Comparison of ENCODE assay signal across 37 cellular contexts in genomic region chr9:115362101-115362500, GRCh38.
"Had no signal": no experiment of that assay in that cellular context is flagged by ENCODE, and none has a peak within 500 bp of the region (broad histone marks: within the 10 kb centered on the region; RNA-seq: fewer than 3 reads in every experiment).

No MANE protein-coding gene starts in this region.

- H3K27me3 ChIP-seq: ascending aorta, cardiac muscle cell had no signal

- H3K27me3 Mint-ChIP-seq: activated naive CD4-positive, alpha-beta T cell treated with anti-CD3 and anti-CD28 coated beads, Interleukin-2, amount 10 ng/mL, durations not matched to agents 7 days and 5 days; activated naive CD4-positive, alpha-beta T cell treated with anti-CD3 and anti-CD28 coated beads, Interleukin-2, amount 50 U/mL, for 24 hours; activated naive CD8-positive, alpha-beta T cell treated with anti-CD3 and anti-CD28 coated beads, Interleukin-2, amount 10 ng/mL, durations not matched to agents 7 days and 5 days; activated naive CD8-positive, alpha-beta T cell treated with anti-CD3 and anti-CD28 coated beads, Interleukin-2, amount 50 U/mL, for 24 hours; activated T-cell treated with anti-CD3 and anti-CD28 coated beads, Interleukin-2, amount 50 U/mL, for 24 hours; brain had no signal

- H3K36me3 ChIP-seq: ascending aorta, cardiac muscle cell, WERI-Rb-1 had no signal

- H3K9me3 Mint-ChIP-seq: activated CD4-positive, alpha-beta memory T cell treated with anti-CD3 and anti-CD28 coated beads, Interleukin-2, amount 10 ng/mL, durations not matched to agents 7 days and 5 days; activated CD4-positive, alpha-beta T cell treated with anti-CD3 and anti-CD28 coated beads, Interleukin-2, amount 10 ng/mL, durations not matched to agents 7 days and 5 days; activated naive CD4-positive, alpha-beta T cell treated with anti-CD3 and anti-CD28 coated beads, Interleukin-2, amount 10 ng/mL, durations not matched to agents 7 days and 5 days; activated naive CD4-positive, alpha-beta T cell treated with anti-CD3 and anti-CD28 coated beads, Interleukin-2, amount 50 U/mL, for 24 hours; activated naive CD8-positive, alpha-beta T cell treated with anti-CD3 and anti-CD28 coated beads, Interleukin-2, amount 10 ng/mL, durations not matched to agents 7 days and 5 days; activated naive CD8-positive, alpha-beta T cell treated with anti-CD3 and anti-CD28 coated beads, Interleukin-2, amount 50 U/mL, for 24 hours; activated T-cell treated with anti-CD3 and anti-CD28 coated beads, Interleukin-2, amount 50 U/mL, for 24 hours; activated T-helper 2 cell treated with anti-CD3 and anti-CD28 coated beads, Interferon-gamma antibody, Interleukin-2, Interleukin-4, amounts not matched to agents 10 μg/mL and 5 μg/mL and 100 μg/mL, durations not matched to agents 14 hours and 24 hours and 36 hours; brain; central memory CD8-positive, alpha-beta T cell; T-helper 1 cell treated with Interleukin-12 subunit alpha and Interleukin-12 subunit beta and Interleukin-4 antibody, amounts not matched to agents 30 μg/mL and 1 μg/mL, for 36 hours; T-helper 2 cell treated with Interferon-gamma antibody and Interleukin-4, amounts not matched to agents 5 μg/mL and 100 μg/mL, for 36 hours; WTC11 had no signal

- H3K9me3 ChIP-seq: ascending aorta had no signal

- H3K27ac Mint-ChIP-seq: activated CD4-positive, alpha-beta memory T cell treated with anti-CD3 and anti-CD28 coated beads, Interleukin-2, amount 10 ng/mL, durations not matched to agents 7 days and 5 days; activated CD4-positive, alpha-beta T cell treated with anti-CD3 and anti-CD28 coated beads for 36 hours; activated CD4-positive, alpha-beta T cell treated with anti-CD3 and anti-CD28 coated beads, Interleukin-2, amount 10 ng/mL, durations not matched to agents 7 days and 5 days; activated CD8-positive, alpha-beta memory T cell treated with anti-CD3 and anti-CD28 coated beads, Interleukin-2, amount 10 ng/mL, durations not matched to agents 7 days and 5 days; activated CD8-positive, alpha-beta T cell treated with anti-CD3 and anti-CD28 coated beads, Interleukin-2, amount 10 ng/mL, durations not matched to agents 7 days and 5 days; activated naive CD4-positive, alpha-beta T cell treated with anti-CD3 and anti-CD28 coated beads, Interleukin-2, amount 10 ng/mL, durations not matched to agents 7 days and 5 days; activated naive CD4-positive, alpha-beta T cell treated with anti-CD3 and anti-CD28 coated beads, Interleukin-2, amount 50 U/mL, for 24 hours; activated naive CD8-positive, alpha-beta T cell; activated naive CD8-positive, alpha-beta T cell treated with anti-CD3 and anti-CD28 coated beads, Interleukin-2, amount 10 ng/mL, durations not matched to agents 7 days and 5 days; activated naive CD8-positive, alpha-beta T cell treated with anti-CD3 and anti-CD28 coated beads, Interleukin-2, amount 50 U/mL, for 24 hours; activated T-cell treated with anti-CD3 and anti-CD28 coated beads, Interleukin-2, amount 50 U/mL, for 24 hours; activated T-helper 2 cell treated with anti-CD3 and anti-CD28 coated beads, Interferon-gamma antibody, Interleukin-2, Interleukin-4, amounts not matched to agents 10 μg/mL and 5 μg/mL and 100 μg/mL, durations not matched to agents 14 hours and 24 hours and 36 hours; brain; T-helper 1 cell treated with Interleukin-12 subunit alpha and Interleukin-12 subunit beta and Interleukin-4 antibody, amounts not matched to agents 30 μg/mL and 1 μg/mL, for 36 hours; T-helper 2 cell treated with Interferon-gamma antibody and Interleukin-4, amounts not matched to agents 5 μg/mL and 100 μg/mL, for 36 hours; WTC11 had no signal

- H3K4me3 ChIP-seq: ascending aorta, cardiac muscle cell had no signal

- H3K27ac ChIP-seq: ascending aorta, cardiac muscle cell, WERI-Rb-1 had no signal

- H3K36me3 Mint-ChIP-seq: activated CD8-positive, alpha-beta memory T cell treated with anti-CD3 and anti-CD28 coated beads, Interleukin-2, amount 10 ng/mL, durations not matched to agents 7 days and 5 days; activated naive CD4-positive, alpha-beta T cell treated with anti-CD3 and anti-CD28 coated beads, Interleukin-2, amount 10 ng/mL, durations not matched to agents 7 days and 5 days; activated naive CD4-positive, alpha-beta T cell treated with anti-CD3 and anti-CD28 coated beads, Interleukin-2, amount 50 U/mL, for 24 hours; activated naive CD8-positive, alpha-beta T cell; activated naive CD8-positive, alpha-beta T cell treated with anti-CD3 and anti-CD28 coated beads, Interleukin-2, amount 10 ng/mL, durations not matched to agents 7 days and 5 days; brain; WTC11 had no signal

- H3K4me3 Mint-ChIP-seq: activated CD4-positive, alpha-beta memory T cell treated with anti-CD3 and anti-CD28 coated beads, Interleukin-2, amount 10 ng/mL, durations not matched to agents 7 days and 5 days; activated CD4-positive, alpha-beta T cell treated with anti-CD3 and anti-CD28 coated beads for 36 hours; activated CD4-positive, alpha-beta T cell treated with anti-CD3 and anti-CD28 coated beads, Interleukin-2, amount 10 ng/mL, durations not matched to agents 7 days and 5 days; activated CD8-positive, alpha-beta memory T cell treated with anti-CD3 and anti-CD28 coated beads, Interleukin-2, amount 10 ng/mL, durations not matched to agents 7 days and 5 days; activated CD8-positive, alpha-beta T cell treated with anti-CD3 and anti-CD28 coated beads, Interleukin-2, amount 10 ng/mL, durations not matched to agents 7 days and 5 days; activated naive CD4-positive, alpha-beta T cell treated with anti-CD3 and anti-CD28 coated beads, Interleukin-2, amount 10 ng/mL, durations not matched to agents 7 days and 5 days; activated naive CD4-positive, alpha-beta T cell treated with anti-CD3 and anti-CD28 coated beads, Interleukin-2, amount 50 U/mL, for 24 hours; activated naive CD8-positive, alpha-beta T cell; activated naive CD8-positive, alpha-beta T cell treated with anti-CD3 and anti-CD28 coated beads, Interleukin-2, amount 10 ng/mL, durations not matched to agents 7 days and 5 days; activated naive CD8-positive, alpha-beta T cell treated with anti-CD3 and anti-CD28 coated beads, Interleukin-2, amount 50 U/mL, for 24 hours; activated T-cell treated with anti-CD3 and anti-CD28 coated beads, Interleukin-2, amount 50 U/mL, for 24 hours; brain; central memory CD8-positive, alpha-beta T cell; T-helper 1 cell treated with Interleukin-12 subunit alpha and Interleukin-12 subunit beta and Interleukin-4 antibody, amounts not matched to agents 30 μg/mL and 1 μg/mL, for 36 hours; T-helper 2 cell treated with Interferon-gamma antibody and Interleukin-4, amounts not matched to agents 5 μg/mL and 100 μg/mL, for 36 hours; WTC11 had no signal

- DNase-seq: activated CD4-positive, alpha-beta memory T cell treated with anti-CD3 and anti-CD28 coated beads, Interleukin-2, amount 10 ng/mL, durations not matched to agents 7 days and 5 days; activated CD4-positive, alpha-beta T cell treated with anti-CD3 and anti-CD28 coated beads for 1 hour; activated CD4-positive, alpha-beta T cell treated with anti-CD3 and anti-CD28 coated beads for 36 hours; activated CD4-positive, alpha-beta T cell treated with anti-CD3 and anti-CD28 coated beads for 48 hours; activated CD4-positive, alpha-beta T cell treated with anti-CD3 and anti-CD28 coated beads, Interleukin-2, amount 10 ng/mL, durations not matched to agents 7 days and 5 days; activated CD4-positive, alpha-beta T cell treated with anti-CD3 and anti-CD28 coated beads, Interleukin-2, amount 50 U/mL, for 48 hours; activated CD4-positive, CD25-positive, alpha-beta regulatory T cell; activated CD8-positive, alpha-beta memory T cell treated with anti-CD3 and anti-CD28 coated beads for 24 hours; activated CD8-positive, alpha-beta memory T cell treated with anti-CD3 and anti-CD28 coated beads, Interleukin-2, amount 10 ng/mL, durations not matched to agents 7 days and 5 days; activated CD8-positive, alpha-beta memory T cell treated with anti-CD3 and anti-CD28 coated beads, Interleukin-2, amount 50 U/mL, for 48 hours; activated CD8-positive, alpha-beta T cell treated with anti-CD3 and anti-CD28 coated beads, Interleukin-2, amount 10 ng/mL, durations not matched to agents 7 days and 5 days; activated effector memory CD4-positive, alpha-beta T cell treated with Interleukin-2 at 50 U/mL for 16 hours; activated gamma-delta T cell; activated naive CD4-positive, alpha-beta T cell treated with anti-CD3 and anti-CD28 coated beads, Interleukin-2, amount 10 ng/mL, durations not matched to agents 7 days and 5 days; activated naive CD4-positive, alpha-beta T cell treated with Interleukin-2 at 50 U/mL for 16 hours; activated naive CD8-positive, alpha-beta T cell treated with anti-CD3 and anti-CD28 coated beads, Interleukin-2, amount 10 ng/mL, durations not matched to agents 7 days and 5 days; activated naive CD8-positive, alpha-beta T cell treated with anti-CD3 and anti-CD28 coated beads, Interleukin-2, amount 50 U/mL, for 24 hours; activated T-cell treated with anti-CD3 and anti-CD28 coated beads, Interleukin-2, amount 50 U/mL, for 24 hours; activated T-cell treated with anti-CD3 and anti-CD28 coated beads, Interleukin-2, amount 50 U/mL, for 48 hours; amygdala; anterior cingulate cortex; caudate nucleus; SW 1271; T-helper 1 cell; T-helper 2 cell; T-helper 9 cell; WERI-Rb-1 had no signal

- H3K4me1 Mint-ChIP-seq: activated CD4-positive, alpha-beta memory T cell treated with anti-CD3 and anti-CD28 coated beads, Interleukin-2, amount 10 ng/mL, durations not matched to agents 7 days and 5 days; activated CD4-positive, alpha-beta T cell treated with anti-CD3 and anti-CD28 coated beads for 36 hours; activated CD4-positive, alpha-beta T cell treated with anti-CD3 and anti-CD28 coated beads, Interleukin-2, amount 10 ng/mL, durations not matched to agents 7 days and 5 days; activated CD8-positive, alpha-beta memory T cell treated with anti-CD3 and anti-CD28 coated beads, Interleukin-2, amount 10 ng/mL, durations not matched to agents 7 days and 5 days; activated naive CD4-positive, alpha-beta T cell treated with anti-CD3 and anti-CD28 coated beads, Interleukin-2, amount 10 ng/mL, durations not matched to agents 7 days and 5 days; activated naive CD4-positive, alpha-beta T cell treated with anti-CD3 and anti-CD28 coated beads, Interleukin-2, amount 50 U/mL, for 24 hours; activated naive CD8-positive, alpha-beta T cell treated with anti-CD3 and anti-CD28 coated beads, Interleukin-2, amount 10 ng/mL, durations not matched to agents 7 days and 5 days; activated naive CD8-positive, alpha-beta T cell treated with anti-CD3 and anti-CD28 coated beads, Interleukin-2, amount 50 U/mL, for 24 hours; central memory CD8-positive, alpha-beta T cell had no signal
